ENCODE assay signal across 8 cellular contexts in the genomic region with DNA sequence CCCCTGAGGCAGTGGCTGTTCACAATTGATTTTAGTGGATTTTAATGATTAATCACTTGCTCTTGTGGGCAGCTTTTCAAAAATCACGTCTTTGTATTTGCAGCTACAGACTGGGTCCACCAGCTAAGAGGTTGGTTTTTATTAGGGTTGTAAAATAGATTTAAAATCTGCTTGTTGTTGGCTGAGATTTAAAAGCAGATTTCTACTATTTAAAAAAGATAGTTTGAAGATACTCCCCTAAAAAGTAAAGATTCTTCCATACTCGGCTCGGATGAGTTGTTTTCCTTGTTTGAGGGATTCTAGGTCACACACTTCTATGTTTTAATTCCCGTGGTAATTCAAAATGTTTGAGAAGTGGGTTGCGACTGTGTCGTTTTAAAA. TPM values are rescaled to one million over a fixed set of nuclear protein-coding genes. Genes with fewer than 3 reads are reported as not detected.
DNase-seq lines count a peak whose midpoint lies in the region; ATAC-seq, FAIRE-seq and TF ChIP-seq lines count a peak whose summit lies in the region.

No MANE protein-coding gene starts in this region.

- TF ChIP-seq CTCF in keratinocyte (optimal IDR thresholded peaks at IDR 0.05 in 1 of 3, IDR thresholded peaks at IDR 0.05 in 1 of 3, conservative IDR thresholded peaks at IDR 0.05 in 1 of 3; ENCODE audit: extremely low read depth in 1 of 3, insufficient read depth in 2 of 3, low read length in 3 of 3), result no peak

- H3K9ac ChIP-seq in keratinocyte (ENCODE audit: control insufficient read depth, extremely low read depth, insufficient read depth, low read length), result peak overlapping the region; percentile 62

- POLR2A ChIA-PET in activated naive CD8-positive, alpha-beta T cell treated with anti-CD3 and anti-CD28 coated beads, Interleukin-2, amount 10 ng/mL, durations not matched to agents 7 days and 5 days (lab: Charles Lee), result interaction anchor here (0.7 to 3.9 kb wide), 11 partner anchors 46 to 197 kb away, joined by 3 to 53 read pairs (median 4); a partner anchor contains a TSS

- H2AFZ ChIP-seq in keratinocyte (ENCODE audit: control insufficient read depth, low read length), result peak overlapping the region; percentile 94

- no peak for FAIRE-seq in keratinocyte (lab: Jason Lieb, UNC)

- H3K27ac ChIP-seq in keratinocyte (ENCODE audit: control insufficient read depth, insufficient read depth, low read length), result peak overlapping the region; percentile 57
- peak overlapping the region; percentile 98 for H3K27ac ChIP-seq in substantia nigra (ENCODE audit: low read depth, low read length, poor library complexity, severe bottlenecking)

- H3K4me3 Mint-ChIP-seq in activated naive CD8-positive, alpha-beta T cell treated with anti-CD3 and anti-CD28 coated beads, Interleukin-2, amount 10 ng/mL, durations not matched to agents 7 days and 5 days, result peak overlapping the region; percentile 85

- H3K27me3 Mint-ChIP-seq in activated naive CD8-positive, alpha-beta T cell treated with anti-CD3 and anti-CD28 coated beads, Interleukin-2, amount 10 ng/mL, durations not matched to agents 7 days and 5 days, result no peaks in the 10 kb centered on the region

- no peaks in the 10 kb centered on the region for H3K9me3 ChIP-seq in keratinocyte (ENCODE audit: control insufficient read depth, low read depth, low read length)

- peak overlapping the region; percentile 90 for H3K27ac Mint-ChIP-seq in activated naive CD8-positive, alpha-beta T cell treated with anti-CD3 and anti-CD28 coated beads, Interleukin-2, amount 10 ng/mL, durations not matched to agents 7 days and 5 days

- no peaks in the 10 kb centered on the region for H3K9me1 ChIP-seq in keratinocyte (ENCODE audit: control insufficient read depth, extremely low read depth, insufficient read depth, low read length)

- H3K36me3 ChIP-seq in keratinocyte (ENCODE audit: control insufficient read depth in 2 of 2, extremely low read depth in 1 of 2, insufficient read depth in 2 of 2, low read length in 2 of 2), result no peaks in the 10 kb centered on the region

- no peaks in the 10 kb centered on the region for H3K9me3 Mint-ChIP-seq in activated naive CD8-positive, alpha-beta T cell treated with anti-CD3 and anti-CD28 coated beads, Interleukin-2, amount 10 ng/mL, durations not matched to agents 7 days and 5 days

- no peaks in the 10 kb centered on the region for H3K27me3 ChIP-seq in keratinocyte (ENCODE audit: control insufficient read depth, extremely low read depth, insufficient read depth, low read length)

- H4K20me1 ChIP-seq in keratinocyte (ENCODE audit: control insufficient read depth, extremely low read depth, insufficient read depth, low read length), result no peaks in the 10 kb centered on the region

- H3K36me3 Mint-ChIP-seq in activated naive CD8-positive, alpha-beta T cell treated with anti-CD3 and anti-CD28 coated beads, Interleukin-2, amount 10 ng/mL, durations not matched to agents 7 days and 5 days, result no peaks in the 10 kb centered on the region

- peaks cover 7% of the 10 kb centered on the region for H3K4me1 ChIP-seq in keratinocyte (ENCODE audit: control insufficient read depth, extremely low read depth, insufficient read depth, low read length)

- no peak for ATAC-seq in activated naive CD8-positive, alpha-beta T cell treated with anti-CD3 and anti-CD28 coated beads, Interleukin-2, amount 10 ng/mL, durations not matched to agents 7 days and 5 days (ENCODE audit: low read depth)
- no peak for ATAC-seq in GM19395 (IDR thresholded peaks at IDR 0.05; ENCODE audit: unreplicated experiment)

- dilution Hi-C loops in keratinocyte (cut with MboI; ENCODE audit: extremely low pct_ligation_motif_present, low sequenced_read_pairs), result no loop called here

- peak; percentile 23 for DNase-seq in NCI-H2227 treated with DMSO at 0.1 percent for 48 hours (lab: John Stamatoyannopoulos, UW)
- no peak for DNase-seq in NCI-H2227 (lab: John Stamatoyannopoulos, UW; ENCODE audit: unreplicated experiment)
- no peak for DNase-seq in activated naive CD8-positive, alpha-beta T cell treated with anti-CD3 and anti-CD28 coated beads, Interleukin-2, amount 10 ng/mL, durations not matched to agents 7 days and 5 days
- DNase-seq in keratinocyte (ENCODE audit: low read depth, low spot score), result no peak
- DNase-seq in substantia nigra (lab: John Stamatoyannopoulos, UW), result no peak
- DNase-seq in pons (ENCODE audit: low spot score), result no peak
- DNase-seq in activated CD4-positive, alpha-beta T cell treated with anti-CD3 and anti-CD28 coated beads for 1 hour, result no peak

- H3K4me1 Mint-ChIP-seq in activated naive CD8-positive, alpha-beta T cell treated with anti-CD3 and anti-CD28 coated beads, Interleukin-2, amount 10 ng/mL, durations not matched to agents 7 days and 5 days, result peaks cover 20% of the 10 kb centered on the region

- peak overlapping the region; percentile 81 to 98 (median 91) for H3K4me3 ChIP-seq in keratinocyte (ENCODE audit: control insufficient read depth in 2 of 3, extremely low read depth in 1 of 3, insufficient read depth in 2 of 3, low read depth in 1 of 3, low read length in 3 of 3)

- no peaks in the 10 kb centered on the region for H3K79me2 ChIP-seq in keratinocyte (ENCODE audit: control insufficient read depth, insufficient read depth, low read length)

- peak overlapping the region; percentile 93 for H3K4me2 ChIP-seq in keratinocyte (ENCODE audit: control insufficient read depth, extremely low read depth, insufficient read depth, low read depth, low read length)

RNA-seq across cellular contexts. Expression of a gene that starts 1.7 kb away (rescaled TPM):
- 10 to 100 TPM; 37.0 to 45.4 TPM for total RNA-seq in activated naive CD8-positive, alpha-beta T cell treated with anti-CD3 and anti-CD28 coated beads, Interleukin-2, amount 10 ng/mL, durations not matched to agents 7 days and 5 days
- polyA plus RNA-seq in keratinocyte, result 7.7 to 15.6 TPM (median 12.0 TPM) in 3 replicates
- 18.1 TPM for polyA plus RNA-seq in keratinocyte (2011; ENCODE audit: low read depth)
- polyA plus RNA-seq in keratinocyte (2011; cell fraction: cytosol; rRNA removed), result 6.2 and 13.7 TPM in 2 replicates
- polyA plus RNA-seq in keratinocyte (2011; cell fraction: nucleus; rRNA removed), result 18.5 and 24.5 TPM in 2 replicates
- 3.8 and 20.5 TPM in 2 replicates for polyA plus RNA-seq in keratinocyte (2012; ENCODE audit: low replicate concordance)
- polyA minus RNA-seq in keratinocyte, result 4.2 to 43.2 TPM (median 39.2 TPM) in 3 replicates
- polyA minus RNA-seq in keratinocyte (2011; cell fraction: cytosol; rRNA and poly(A)+ RNA removed), result 19.2 TPM
- 28.5 and 37.5 TPM in 2 replicates for polyA minus RNA-seq in keratinocyte (2011; cell fraction: nucleus; rRNA and poly(A)+ RNA removed)
